In the genomic region with DNA sequence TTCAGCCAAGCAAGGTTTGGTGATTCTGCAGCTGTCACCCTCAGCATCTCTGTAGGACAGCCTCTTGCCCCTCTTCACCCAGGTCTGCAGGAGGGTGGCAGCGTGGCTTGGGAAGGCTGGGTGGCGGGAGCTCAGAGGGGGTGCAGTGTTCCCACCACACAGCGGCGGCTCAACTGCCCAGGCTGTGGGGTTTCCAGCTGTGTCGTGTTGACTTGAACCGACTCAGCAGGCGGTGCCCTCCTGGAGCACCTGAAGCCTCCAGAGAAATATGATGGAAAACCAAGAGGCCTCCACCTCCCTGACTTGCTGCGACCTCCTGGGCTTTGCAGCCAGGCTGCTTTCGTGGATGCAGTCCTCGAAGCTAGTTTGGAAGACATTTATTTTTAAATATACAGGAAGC, we compare ENCODE assay signal across 9 cellular contexts.
DNase-seq lines count a peak whose midpoint lies in the region; ATAC-seq and TF ChIP-seq lines count a peak whose summit lies in the region.
"Had no signal": no experiment of that assay in that cellular context is flagged by ENCODE, and none has a peak within 500 bp of the region (broad histone marks: within the 10 kb centered on the region; RNA-seq: fewer than 3 reads in every experiment).

No MANE protein-coding gene starts in this region.

- H3K4me3 ChIP-seq in left ventricle myocardium inferior, result no peak overlapping the region
- H3K4me3 ChIP-seq in muscle layer of colon (ENCODE audit: low read depth in 1 of 2, low read length in 2 of 2), result no peak overlapping the region
- H3K4me3 ChIP-seq in upper lobe of left lung, result no peak overlapping the region

- H3K4me1 Mint-ChIP-seq in central memory CD8-positive, alpha-beta T cell, result peaks cover 44% of the 10 kb centered on the region

- H3K9ac ChIP-seq in muscle layer of colon (ENCODE audit: low read length), result peak overlapping the region; percentile 8

- no peak for TF ChIP-seq CTCF in left ventricle myocardium inferior (IDR thresholded peaks at IDR 0.05; ENCODE audit: borderline replicate concordance)
- TF ChIP-seq CTCF in upper lobe of left lung (IDR thresholded peaks at IDR 0.05), result no peak

- H3K36me3 ChIP-seq in left ventricle myocardium inferior, result no peaks in the 10 kb centered on the region
- no peaks in the 10 kb centered on the region for H3K36me3 ChIP-seq in muscle layer of colon (ENCODE audit: insufficient read depth, low read length)
- no peaks in the 10 kb centered on the region for H3K36me3 ChIP-seq in upper lobe of left lung

- 75 to 91% methylated on average over 10 of the region's 10 CpGs for WGBS in upper lobe of left lung, 2 donors

- peaks cover 28% of the 10 kb centered on the region for H3K4me1 ChIP-seq in left ventricle myocardium inferior
- peaks cover 27% of the 10 kb centered on the region for H3K4me1 ChIP-seq in muscle layer of colon (ENCODE audit: insufficient read depth, low read length)
- H3K4me1 ChIP-seq in upper lobe of left lung, result peaks cover 32 to 39% (median 36%) of the 10 kb centered on the region in 4 donors

- H3K36me3 Mint-ChIP-seq in central memory CD8-positive, alpha-beta T cell (ENCODE audit: insufficient read depth), result peaks cover 13% of the 10 kb centered on the region

- no peaks in the 10 kb centered on the region for H3K27me3 ChIP-seq in left ventricle myocardium inferior (ENCODE audit: low read depth)
- no peaks in the 10 kb centered on the region for H3K27me3 ChIP-seq in muscle layer of colon (ENCODE audit: control insufficient read depth in 1 of 2, insufficient read depth in 2 of 2, low read length in 2 of 2)
- no peaks in the 10 kb centered on the region for H3K27me3 ChIP-seq in upper lobe of left lung

- intact Hi-C loops in left ventricle myocardium inferior (cut with micrococcal nuclease), result no loop called here
- intact Hi-C loops in left ventricle myocardium superior (cut with micrococcal nuclease), result no loop called here

- no peak for TF ChIP-seq POLR2A in upper lobe of left lung (IDR thresholded peaks at IDR 0.05)
- no peak for TF ChIP-seq POLR2A in erythroblast (IDR thresholded peaks at IDR 0.05; ENCODE audit: low read length)

- H3K4me3 Mint-ChIP-seq in central memory CD8-positive, alpha-beta T cell, result peak overlapping the region; percentile 43

- TF ChIP-seq EP300 in upper lobe of left lung (IDR thresholded peaks at IDR 0.05), result no peak

- no peaks in the 10 kb centered on the region for H3K27me3 Mint-ChIP-seq in central memory CD8-positive, alpha-beta T cell

- no peak for ATAC-seq in left ventricle myocardium superior
- ATAC-seq in central memory CD8-positive, alpha-beta T cell (replicated peaks; ENCODE audit: extremely low read depth, poor library complexity, severe bottlenecking), result no peak
- ATAC-seq in upper lobe of left lung (ENCODE audit: low FRiP score in 2 of 2), result no peak
- no peak for ATAC-seq in HG02938 (IDR thresholded peaks at IDR 0.05; ENCODE audit: unreplicated experiment)

- H3K27ac ChIP-seq in left ventricle myocardium inferior (replicated peaks) (peak overlapping the region; percentile 55), muscle layer of colon (ENCODE audit: low read depth, low read length) (peak overlapping the region; percentile 86), upper lobe of left lung (peak overlapping the region; percentile 81 to 87 (median 86))

- DNase-seq in left ventricle myocardium inferior (no peak), left ventricle myocardium superior (no peak), upper lobe of left lung (peak in 1 of 2 donors; percentile 56), NCI-H1105 treated with DMSO at 0.1 percent for 48 hours (lab: John Stamatoyannopoulos, UW) (no peak), erythroblast (lab: John Stamatoyannopoulos, UW) (no peak)
- no peak for DNase-seq in central memory CD8-positive, alpha-beta T cell (ENCODE audit: low spot score in 2 of 2)
- DNase-seq: NCI-H1092 had no signal

- no peaks in the 10 kb centered on the region for H3K9me3 Mint-ChIP-seq in central memory CD8-positive, alpha-beta T cell

- peak overlapping the region; percentile 95 for H3K27ac Mint-ChIP-seq in central memory CD8-positive, alpha-beta T cell (ENCODE audit: low read depth)

- no peaks in the 10 kb centered on the region for H3K9me3 ChIP-seq in left ventricle myocardium inferior (replicated peaks)
- H3K9me3 ChIP-seq in muscle layer of colon (ENCODE audit: low read length), result no peaks in the 10 kb centered on the region
- no peaks in the 10 kb centered on the region for H3K9me3 ChIP-seq in upper lobe of left lung
